Comparison of ENCODE assay signal across 33 cellular contexts in genomic region chr7:123157606-123158005, GRCh38. TPM values are rescaled to one million over a fixed set of nuclear protein-coding genes. Genes with fewer than 3 reads are reported as not detected.
DNase-seq lines count a peak whose midpoint lies in the region; ATAC-seq lines count a peak whose summit lies in the region.
"Had no signal": no experiment of that assay in that cellular context is flagged by ENCODE, and none has a peak within 500 bp of the region (broad histone marks: within the 10 kb centered on the region; RNA-seq: fewer than 3 reads in every experiment).

No MANE protein-coding gene starts in this region.

- peak in 1 of 2 experiments; percentile 52 for DNase-seq in SJCRH30
- DNase-seq in SK-N-MC (ENCODE audit: low read depth, low spot score) = peak; percentile 90
- DNase-seq in cerebellum (ENCODE audit: low spot score) = no peak
- DNase-seq: 8988T; ACHN; AML-193; BE2C; C1 segment of cervical spinal cord; Caco-2; Calu3; CD4-positive, alpha-beta memory T cell; CD4-positive, alpha-beta T cell; CD4-positive, CD25-positive, alpha-beta regulatory T cell; CD8-positive, alpha-beta memory T cell; CD8-positive, alpha-beta T cell; COR-L47; DMS 273 treated with DMSO at 0.1 percent for 48 hours; DMS153; DMS53; DMS79; DMS79 treated with DMSO at 0.1 percent for 48 hours; DND-41; EL had no signal

- H3K9me3 ChIP-seq in SJCRH30 (replicated peaks) (no peaks in the 10 kb centered on the region), SK-N-MC (ENCODE audit: low read depth, low read length) (0 out of 2 replicates have a peak, but pooled peaks cover 7% of the 10 kb centered on the region)
- H3K9me3 ChIP-seq: A549; BE2C; BLaER1; BLaER1 treated with 17β-estradiol and CSF1 and Interleukin-3, amounts not matched to agents 10 nM and 100 nM; Caco-2 had no signal

- H3K4me3 ChIP-seq in SJCRH30 = no peak overlapping the region
- peak overlapping the region; percentile 14; the same call in 1 of the 2 replicates for H3K4me3 ChIP-seq in SK-N-MC
- H3K4me3 ChIP-seq: A549; BLaER1; BLaER1 treated with 17β-estradiol and CSF1 and Interleukin-3, amounts not matched to agents 10 nM and 100 nM had no signal

- H3K36me3 ChIP-seq in SJCRH30 (no peaks in the 10 kb centered on the region), SK-N-MC (ENCODE audit: insufficient read depth, low read length) (peaks cover 3% of the 10 kb centered on the region; the same call in 1 of the 2 replicates)
- H3K36me3 ChIP-seq: BE2C; BLaER1; BLaER1 treated with 17β-estradiol and CSF1 and Interleukin-3, amounts not matched to agents 10 nM and 100 nM had no signal

- H3K4me1 ChIP-seq in SJCRH30 = peaks cover 8% of the 10 kb centered on the region
- H3K4me1 ChIP-seq: A549; BE2C; BLaER1; BLaER1 treated with 17β-estradiol and CSF1 and Interleukin-3, amounts not matched to agents 10 nM and 100 nM; Caco-2 had no signal

- peak overlapping the region; percentile 3; the same call in 1 of the 2 replicates for H3K27ac ChIP-seq in SJCRH30
- H3K27ac ChIP-seq in SK-N-MC = peak overlapping the region; percentile 99
- H3K27ac ChIP-seq: 22Rv1; A549; BLaER1; BLaER1 treated with 17β-estradiol and CSF1 and Interleukin-3, amounts not matched to agents 10 nM and 100 nM; C4-2B had no signal

- no peaks in the 10 kb centered on the region for H3K27me3 ChIP-seq in SJCRH30
- H3K27me3 ChIP-seq: BE2C; BLaER1; BLaER1 treated with 17β-estradiol and CSF1 and Interleukin-3, amounts not matched to agents 10 nM and 100 nM had no signal

- H3K9ac ChIP-seq in SK-N-MC (ENCODE audit: insufficient read length) = peak overlapping the region; percentile 38
- H3K9ac ChIP-seq: BLaER1; BLaER1 treated with 17β-estradiol and CSF1 and Interleukin-3, amounts not matched to agents 10 nM and 100 nM had no signal

- no peak for ATAC-seq in activated CD4-positive, CD25-positive, alpha-beta regulatory T cell treated with anti-CD3 and anti-CD28 coated beads, Interleukin-2, amount 50 U/mL, for 24 hours
- ATAC-seq: A549; CD8-positive, alpha-beta T cell had no signal

RNA-seq across cellular contexts. Expression of gene SLC13A1, which starts 42.2 kb away (rescaled TPM):
- 0.03 and 0.14 TPM in 2 replicates for total RNA-seq in SJCRH30 (2014; rRNA removed; shearing (Covaris generic))
- total RNA-seq in cerebellum = not detected
- total RNA-seq: A172; A673; B cell; Caco-2; Calu3; CD4-positive, alpha-beta memory T cell; CD4-positive, alpha-beta T cell; CD4-positive, CD25-positive, alpha-beta regulatory T cell; CD8-positive, alpha-beta memory T cell; CD8-positive, alpha-beta T cell; Daoy had no signal
